25 cellular contexts compared by ENCODE assay signal in the genomic region with DNA sequence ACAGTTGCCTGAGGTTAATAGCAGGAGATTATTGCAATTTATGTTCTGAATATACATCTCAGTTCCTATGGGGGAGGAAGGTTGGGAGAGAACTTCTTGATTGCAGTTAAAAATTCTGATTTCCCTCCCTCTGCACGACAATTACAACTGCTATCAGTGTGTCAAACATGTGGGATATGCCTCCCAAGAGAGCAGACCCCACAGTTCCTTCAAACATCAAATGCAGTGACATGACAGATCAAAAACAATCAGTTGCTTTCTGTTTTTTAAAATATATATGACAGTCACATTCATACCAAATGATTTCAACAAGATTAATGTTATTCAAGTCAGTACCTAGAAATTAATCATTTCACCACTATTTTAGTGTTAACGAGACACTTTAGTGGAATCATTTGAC.
"Had no signal": no experiment of that assay in that cellular context is flagged by ENCODE, and none has a peak within 500 bp of the region (broad histone marks: within the 10 kb centered on the region; RNA-seq: fewer than 3 reads in every experiment).

No MANE protein-coding gene starts in this region.

- H3K27ac ChIP-seq: neutrophil, pancreas, prostate gland, right lobe of liver, sigmoid colon, stomach, thoracic aorta, thyroid gland, tibial nerve, upper lobe of left lung, vagina had no signal

- ATAC-seq: naive thymus-derived CD4-positive, alpha-beta T cell; natural killer cell; pancreas; right cardiac atrium; stimulated activated effector memory CD8-positive, alpha-beta T cell treated with anti-CD3 and anti-CD28 coated beads, Interleukin-12 subunit alpha, Interleukin-12 subunit beta, amount 100 ng/mL, for 72 hours; stimulated activated naive B cell treated with anti-CD40 and anti-IgM and Interleukin-4, amounts not matched to agents 10 μg/mL and 1 μg/mL and 100 μg/mL, for 72 hours had no signal

- H3K4me1 ChIP-seq: prostate gland, right lobe of liver, sigmoid colon, stomach, thyroid gland, tibial nerve, upper lobe of left lung, vagina had no signal

- H3K36me3 ChIP-seq: neutrophil, pancreas, prostate gland, right lobe of liver, sigmoid colon, stomach, thoracic aorta, thyroid gland, tibial nerve, upper lobe of left lung, vagina had no signal

- H3K4me3 ChIP-seq: pancreas, prostate gland, right lobe of liver, sigmoid colon, stomach, thoracic aorta, thyroid gland, tibial nerve, upper lobe of left lung, vagina had no signal

- H3K27me3 ChIP-seq: neutrophil, pancreas, right lobe of liver, sigmoid colon, stomach, thyroid gland, tibial nerve, upper lobe of left lung, vagina had no signal

- H3K9me3 ChIP-seq: neutrophil, pancreas, prostate gland, right lobe of liver, thoracic aorta, thyroid gland, vagina had no signal

- FAIRE-seq: pancreas, small intestine, urothelium cell line had no signal

- DNase-seq: naive thymus-derived CD4-positive, alpha-beta T cell; natural killer cell; nucleus accumbens; pancreas; right cardiac atrium; right lobe of liver; sigmoid colon; small intestine; stimulated activated CD4-positive, alpha-beta T cell treated with anti-CD3 and anti-CD28 coated beads, Interleukin-15, amount 100 ng/mL, for 24 hours; stimulated activated CD4-positive, alpha-beta T cell treated with anti-CD3 and anti-CD28 coated beads, Interleukin-2, amount 100 ng/mL, for 24 hours; stimulated activated CD4-positive, alpha-beta T cell treated with anti-CD3 and anti-CD28 coated beads, Interleukin-2, amount 100 ng/mL, for 48 hours; stimulated activated CD4-positive, alpha-beta T cell treated with anti-CD3 and anti-CD28 coated beads, Interleukin-4, amount 100 ng/mL, for 24 hours; stimulated activated naive B cell treated with anti-CD40 and anti-IgM and Interleukin-4, amounts not matched to agents 10 μg/mL and 1 μg/mL and 100 μg/mL, for 72 hours; stimulated activated naive CD4-positive, alpha-beta T cell treated with Interleukin-2 at 50 U/mL for 16 hours; stomach; thyroid gland; trophoblast cell; upper lobe of left lung had no signal
